17 cellular contexts compared by ENCODE assay signal in genomic region chr22:27790396-27791216, GRCh38. TPM values are rescaled to one million over a fixed set of nuclear protein-coding genes. Genes with fewer than 3 reads are reported as not detected.
DNase-seq lines count a peak whose midpoint lies in the region; ATAC-seq and TF ChIP-seq lines count a peak whose summit lies in the region.
"Had no signal": no experiment of that assay in that cellular context is flagged by ENCODE, and none has a peak within 500 bp of the region (broad histone marks: within the 10 kb centered on the region; RNA-seq: fewer than 3 reads in every experiment).

No MANE protein-coding gene starts in this region.

- H3K4me1 ChIP-seq in HEK293 (ENCODE audit: control insufficient read depth, insufficient read depth, low read length) (peaks cover 32% of the 10 kb centered on the region), right cardiac atrium (ENCODE audit: control insufficient read depth, insufficient read depth, low read length) (peaks cover 3% of the 10 kb centered on the region)
- H3K4me1 ChIP-seq: Caco-2 had no signal

- H3K27ac Mint-ChIP-seq in progenitor cell of endocrine pancreas: no peak overlapping the region
- H3K27ac Mint-ChIP-seq: activated T-helper 2 cell treated with anti-CD3 and anti-CD28 coated beads, Interferon-gamma antibody, Interleukin-2, Interleukin-4, amounts not matched to agents 10 μg/mL and 5 μg/mL and 100 μg/mL, durations not matched to agents 14 hours and 24 hours and 36 hours; type B pancreatic cell had no signal

- ATAC-seq in right cardiac atrium (peak in 1 of 2 donors; percentile 33), HG02588 (IDR thresholded peaks at IDR 0.05; ENCODE audit: unreplicated experiment) (no peak)
- ATAC-seq: body of pancreas, Panc1 had no signal

- H3K27ac ChIP-seq in HEK293 (ENCODE audit: extremely low read depth, low read depth, low read length) (no peak overlapping the region), right cardiac atrium (ENCODE audit: low read length) (peak overlapping the region; percentile 2)
- H3K27ac ChIP-seq: body of pancreas had no signal

- TF ChIP-seq CTCF in HEK293 (tag by site-specific recombination; IDR thresholded peaks at IDR 0.05): no peak
- no peak for TF ChIP-seq CTCF in progenitor cell of endocrine pancreas (IDR thresholded peaks at IDR 0.05; ENCODE audit: unreplicated experiment)

- H3K4me1 Mint-ChIP-seq in progenitor cell of endocrine pancreas (ENCODE audit: low read depth): peaks cover 30% of the 10 kb centered on the region

- peak; percentile 26 for DNase-seq in dedifferentiated amniotic fluid mesenchymal stem cell (ENCODE audit: extremely low spot score)
- no peak for DNase-seq in right cardiac atrium
- DNase-seq in putamen (ENCODE audit: low spot score): peak; percentile 54
- DNase-seq in progenitor cell of endocrine pancreas (ENCODE audit: low spot score, unreplicated experiment): no peak
- DNase-seq in GF-D8 (lab: John Stamatoyannopoulos, UW): no peak
- no peak for DNase-seq in NCI-H446 treated with DMSO at 0.1 percent for 48 hours (lab: John Stamatoyannopoulos, UW)
- DNase-seq: activated CD8-positive, alpha-beta memory T cell treated with anti-CD3 and anti-CD28 coated beads for 24 hours; body of pancreas; Caco-2; effector memory CD4-positive, alpha-beta T cell; NCI-H446; stimulated activated CD8-positive, alpha-beta memory T cell treated with anti-CD3 and anti-CD28 coated beads, Interleukin-4, amount 100 ng/mL, for 48 hours had no signal

- H3K4me3 ChIP-seq in HEK293 (ENCODE audit: low read depth, low read length) (no peak overlapping the region), right cardiac atrium (ENCODE audit: low read length) (no peak overlapping the region)
- H3K4me3 ChIP-seq: body of pancreas had no signal

- H3K9me3 ChIP-seq in HEK293 (ENCODE audit: control insufficient read depth, insufficient read depth, low read depth, low read length) (no peaks in the 10 kb centered on the region), right cardiac atrium (ENCODE audit: control insufficient read depth, low read length) (no peaks in the 10 kb centered on the region)
- H3K9me3 ChIP-seq: body of pancreas, Caco-2 had no signal

- CTCF ChIA-PET in HEK293 (lab: Yijun Ruan, JAX): no interaction called here

- POLR2A ChIA-PET in HEK293 (lab: Yijun Ruan, JAX): no interaction called here

- H3K9me3 Mint-ChIP-seq in progenitor cell of endocrine pancreas (ENCODE audit: low read depth): no peaks in the 10 kb centered on the region
- H3K9me3 Mint-ChIP-seq: activated T-helper 2 cell treated with anti-CD3 and anti-CD28 coated beads, Interferon-gamma antibody, Interleukin-2, Interleukin-4, amounts not matched to agents 10 μg/mL and 5 μg/mL and 100 μg/mL, durations not matched to agents 14 hours and 24 hours and 36 hours; type B pancreatic cell had no signal

- no peaks in the 10 kb centered on the region for H3K27me3 ChIP-seq in right cardiac atrium (ENCODE audit: control insufficient read depth, insufficient read depth)
- H3K27me3 ChIP-seq: body of pancreas had no signal

- H3K27me3 Mint-ChIP-seq in progenitor cell of endocrine pancreas: peaks cover 68% of the 10 kb centered on the region

- no peaks in the 10 kb centered on the region for H3K36me3 ChIP-seq in HEK293 (ENCODE audit: control insufficient read depth in 2 of 2, insufficient read depth in 1 of 2, low read length in 2 of 2)

- WGBS in right cardiac atrium: 65% methylated on average over 25 of the region's 25 CpGs

- H3K4me3 Mint-ChIP-seq in progenitor cell of endocrine pancreas (ENCODE audit: low read depth): no peak overlapping the region
- H3K4me3 Mint-ChIP-seq: type B pancreatic cell had no signal

- H3K36me3 Mint-ChIP-seq in progenitor cell of endocrine pancreas (ENCODE audit: insufficient read depth): peaks cover 5% of the 10 kb centered on the region

- intact Hi-C loops in right cardiac atrium (cut with DNase I): loop anchor here in 2 of 4 donors (10.0 kb wide), 2 partner anchors 116 to 126 kb away; no protein-coding TSS in a partner anchor

TF ChIP-seq in HEK293, 187 proteins besides CTCF, POLR2A, EP300 and RAD21:
- 0 out of 2 replicates have a peak, but pooled peaks have one; percentile 9 for TF ChIP-seq ZIC2 (tag by site-specific recombination; IDR thresholded peaks at IDR 0.05)
- TF ChIP-seq ZNF133 (tag by site-specific recombination; IDR thresholded peaks at IDR 0.05): no peak
- no peak for TF ChIP-seq SP7 (tag by site-specific recombination; IDR thresholded peaks at IDR 0.05)
- no peak for TF ChIP-seq ZNF350 (tag by site-specific recombination; IDR thresholded peaks at IDR 0.05)
- no peak for TF ChIP-seq ZBTB17 (tag by site-specific recombination; IDR thresholded peaks at IDR 0.05)
- TF ChIP-seq IKZF3 (tag by site-specific recombination; IDR thresholded peaks at IDR 0.05): no peak
TF ChIP-seq in HEK293: peak in this region for 1.

RNA-seq across cellular contexts. Expression of gene MN1, which starts 10.9 kb away (rescaled TPM):
- total RNA-seq in right cardiac atrium (10 to 100 TPM in 3 of 4 donors, 1 to 10 TPM in 1; 9.6 to 12.2 (median 10.1) TPM), progenitor cell of endocrine pancreas (5.5 and 5.9 TPM in 2 replicates)
- 3.8 TPM for polyA plus RNA-seq in right cardiac atrium

Comparison
In these comparisons a context has a peak if more than half of its experiments do, and no peak if none do; other contexts are left out.
1. DNase-seq: peak in dedifferentiated amniotic fluid mesenchymal stem cell (single experiment) and putamen (single experiment); none in right cardiac atrium (0 of 3), progenitor cell of endocrine pancreas (single experiment), GF-D8 (single experiment) and NCI-H446 treated with DMSO at 0.1 percent for 48 hours (single experiment).